18 cellular contexts compared by ENCODE assay signal in the genomic region with DNA sequence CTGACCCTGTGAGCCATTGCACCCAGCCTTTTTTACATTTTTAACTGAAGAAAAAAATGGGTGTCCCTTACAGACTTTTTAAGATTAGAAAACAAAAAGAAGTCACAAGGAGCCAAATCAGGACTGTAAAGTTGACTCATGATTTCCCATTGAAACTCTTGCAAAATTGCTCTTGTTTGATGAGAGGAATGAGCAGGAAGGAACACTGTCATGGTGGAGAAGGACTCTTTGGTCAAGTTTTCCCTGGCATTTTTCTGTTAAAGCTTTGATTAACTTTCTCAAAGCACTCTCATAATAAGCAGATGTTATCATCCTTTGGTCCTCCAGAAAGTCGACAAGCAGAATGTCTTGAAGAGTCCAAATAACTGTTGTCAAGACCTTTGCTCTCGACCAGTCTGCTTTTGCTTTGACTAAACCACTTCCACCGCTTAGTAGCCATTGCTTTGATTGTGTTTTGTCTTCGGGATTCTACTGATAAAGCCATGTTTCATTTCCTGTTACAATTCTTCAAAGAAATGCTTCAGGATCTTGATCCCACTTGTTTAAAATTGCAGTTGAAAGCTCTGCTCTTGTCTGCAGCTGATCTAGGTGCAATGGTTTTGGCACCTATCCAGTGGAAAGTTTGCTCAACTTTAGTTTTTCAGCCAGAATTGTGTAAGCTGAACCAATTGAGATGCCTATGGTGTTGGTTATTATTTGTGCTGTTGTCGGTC.
DNase-seq lines count a peak whose midpoint lies in the region; TF ChIP-seq lines count a peak whose summit lies in the region.
"Had no signal": no experiment of that assay in that cellular context is flagged by ENCODE, and none has a peak within 500 bp of the region (broad histone marks: within the 10 kb centered on the region; RNA-seq: fewer than 3 reads in every experiment).

No MANE protein-coding gene starts in this region.

- no peak for TF ChIP-seq POLR2A in adrenal gland (IDR thresholded peaks at IDR 0.05)

- CTCF ChIA-PET in CD8-positive, alpha-beta memory T cell (lab: Charles Lee): no interaction called here

- intact Hi-C loops in adrenal gland (cut with DNase I): no loop called here

- H3K27ac ChIP-seq in adrenal gland: no peak overlapping the region
- H3K27ac ChIP-seq in CD8-positive, alpha-beta memory T cell (ENCODE audit: low read depth, low read length): no peak overlapping the region
- H3K27ac ChIP-seq: colonic mucosa, epithelial cell of prostate, ovary, testis, WERI-Rb-1 had no signal

- no peak overlapping the region for H3K4me3 Mint-ChIP-seq in CD8-positive, alpha-beta memory T cell
- H3K4me3 Mint-ChIP-seq: activated CD8-positive, alpha-beta T cell treated with anti-CD3 and anti-CD28 coated beads, Interleukin-2, amount 10 ng/mL, durations not matched to agents 7 days and 5 days had no signal

- H3K27me3 ChIP-seq in adrenal gland (no peaks in the 10 kb centered on the region), MG63 (no peaks in the 10 kb centered on the region)
- no peaks in the 10 kb centered on the region for H3K27me3 ChIP-seq in CD8-positive, alpha-beta memory T cell (ENCODE audit: insufficient read depth, low read length, poor library complexity, severe bottlenecking)
- H3K27me3 ChIP-seq: colonic mucosa, ovary, testis had no signal

- no peaks in the 10 kb centered on the region for H3K4me1 ChIP-seq in adrenal gland (replicated peaks in 1 of 2)
- no peaks in the 10 kb centered on the region for H3K4me1 ChIP-seq in CD8-positive, alpha-beta memory T cell (ENCODE audit: insufficient read depth, low read length)
- H3K4me1 ChIP-seq: colonic mucosa, testis had no signal

- DNase-seq in EH (ENCODE audit: low read depth): peak; percentile 31
- DNase-seq in adrenal gland: peak in 4 of 7 donors; percentile 18 to 39 (median 29)
- DNase-seq in fibroblast of gingiva (ENCODE audit: low read depth): peak; percentile 64
- DNase-seq in lung microvascular endothelial cell (ENCODE audit: low read depth in 2 of 2): peak; percentile 7 to 80
- no peak for DNase-seq in SHP77 (lab: John Stamatoyannopoulos, UW)
- DNase-seq in MG63: no peak
- no peak for DNase-seq in mucosa of gallbladder (ENCODE audit: low spot score)
- no peak for DNase-seq in CD8-positive, alpha-beta memory T cell
- DNase-seq: activated CD8-positive, alpha-beta T cell treated with anti-CD3 and anti-CD28 coated beads, Interleukin-2, amount 10 ng/mL, durations not matched to agents 7 days and 5 days; AML-193; colonic mucosa; ovary; PC-3; small intestine; stimulated activated CD4-positive, alpha-beta T cell treated with anti-CD3 and anti-CD28 coated beads, Interleukin-4, amount 100 ng/mL, for 4 hours; testis; WERI-Rb-1 had no signal

- H3K36me3 ChIP-seq in adrenal gland (replicated peaks in 1 of 2) (no peaks in the 10 kb centered on the region), MG63 (no peaks in the 10 kb centered on the region)
- H3K36me3 ChIP-seq in CD8-positive, alpha-beta memory T cell (ENCODE audit: insufficient read depth, low read length): no peaks in the 10 kb centered on the region
- H3K36me3 ChIP-seq: colonic mucosa, ovary, WERI-Rb-1 had no signal

- H3K4me3 ChIP-seq in adrenal gland (no peak overlapping the region), MG63 (no peak overlapping the region)
- H3K4me3 ChIP-seq in CD8-positive, alpha-beta memory T cell (ENCODE audit: low read length): no peak overlapping the region
- H3K4me3 ChIP-seq: colonic mucosa, ovary, testis had no signal

- H3K36me3 Mint-ChIP-seq in CD8-positive, alpha-beta memory T cell: no peaks in the 10 kb centered on the region

- H3K27me3 Mint-ChIP-seq in CD8-positive, alpha-beta memory T cell: no peaks in the 10 kb centered on the region

- no peak for TF ChIP-seq CTCF in adrenal gland (IDR thresholded peaks at IDR 0.05)

- no peak overlapping the region for H3K27ac Mint-ChIP-seq in CD8-positive, alpha-beta memory T cell
- H3K27ac Mint-ChIP-seq: activated CD8-positive, alpha-beta T cell treated with anti-CD3 and anti-CD28 coated beads, Interleukin-2, amount 10 ng/mL, durations not matched to agents 7 days and 5 days had no signal

- H3K4me1 Mint-ChIP-seq in CD8-positive, alpha-beta memory T cell: no peaks in the 10 kb centered on the region

- WGBS in adrenal gland, 4 donors: 70 to 83% (median 79%) methylated on average over 5 of the region's 5 CpGs

- H3K9me3 Mint-ChIP-seq in CD8-positive, alpha-beta memory T cell: peaks cover 0 to 13% (median 3%) of the 10 kb centered on the region in 5 donors

- H3K9me3 ChIP-seq in adrenal gland (replicated peaks in 1 of 3): no peaks in the 10 kb centered on the region
- no peaks in the 10 kb centered on the region for H3K9me3 ChIP-seq in MG63
- H3K9me3 ChIP-seq in CD8-positive, alpha-beta memory T cell (ENCODE audit: low read length): no peaks in the 10 kb centered on the region
- H3K9me3 ChIP-seq: colonic mucosa, ovary, testis had no signal

- POLR2A ChIA-PET in CD8-positive, alpha-beta memory T cell (lab: Charles Lee): no interaction called here

Comparison
In these comparisons a context has a peak if more than half of its experiments do, and no peak if none do; other contexts are left out.
1. DNase-seq: peak in EH (single experiment), adrenal gland (4 of 7), fibroblast of gingiva (single experiment) and lung microvascular endothelial cell (2 of 2); none in SHP77 (0 of 2), MG63 (single experiment), mucosa of gallbladder (single experiment) and CD8-positive, alpha-beta memory T cell (0 of 5).